8 cellular contexts compared by ENCODE assay signal in genomic region chr12:89709994-89710872, GRCh38. TPM values are rescaled to one million over a fixed set of nuclear protein-coding genes. Genes with fewer than 3 reads are reported as not detected.
DNase-seq lines count a peak whose midpoint lies in the region; FAIRE-seq and TF ChIP-seq lines count a peak whose summit lies in the region.

No MANE protein-coding gene starts in this region.

- no peaks in the 10 kb centered on the region for H3K27me3 Mint-ChIP-seq in activated T-cell treated with anti-CD3 and anti-CD28 coated beads, Interleukin-2, amount 50 U/mL, for 24 hours

- peak overlapping the region; percentile 67 for H3K4me2 ChIP-seq in neuronal stem cell (ENCODE audit: insufficient read depth, low read length, poor library complexity, severe bottlenecking)

- H3K27ac Mint-ChIP-seq in activated T-cell treated with anti-CD3 and anti-CD28 coated beads, Interleukin-2, amount 50 U/mL, for 24 hours: peak overlapping the region; percentile 88

- H3K18ac ChIP-seq in neuronal stem cell (ENCODE audit: low read length): peak overlapping the region; percentile 98

- peaks cover 6% of the 10 kb centered on the region for H3K36me3 Mint-ChIP-seq in activated T-cell treated with anti-CD3 and anti-CD28 coated beads, Interleukin-2, amount 50 U/mL, for 24 hours (ENCODE audit: low read depth)

- H3K14ac ChIP-seq in neuronal stem cell (ENCODE audit: low read length): no peak overlapping the region

- H3K9ac ChIP-seq in HUES6 (ENCODE audit: low read length): peak overlapping the region; percentile 84
- H3K9ac ChIP-seq in neuronal stem cell (ENCODE audit: low read depth, low read length, poor library complexity): peak overlapping the region; percentile 96

- no peak overlapping the region for H3K4ac ChIP-seq in neuronal stem cell (ENCODE audit: low read length)

- no peak overlapping the region for H2BK12ac ChIP-seq in neuronal stem cell (ENCODE audit: low read length)

- no CpG with 5 or more reads among the region's 45 CpGs for WGBS in neuronal stem cell (ENCODE audit: extremely low coverage in 2 of 2, insufficient read length in 2 of 2, insufficient replicate concordance in 1 of 2), 2 donors

- TF ChIP-seq CTCF in foreskin fibroblast (IDR thresholded peaks at IDR 0.05; ENCODE audit: low read depth, low read length): no peak

- peak overlapping the region; percentile 83 for H3K4me3 Mint-ChIP-seq in activated T-cell treated with anti-CD3 and anti-CD28 coated beads, Interleukin-2, amount 50 U/mL, for 24 hours

- peak overlapping the region; percentile 56 for H2AK5ac ChIP-seq in neuronal stem cell (ENCODE audit: low read depth, low read length)

- H3K9me3 Mint-ChIP-seq in activated T-cell treated with anti-CD3 and anti-CD28 coated beads, Interleukin-2, amount 50 U/mL, for 24 hours: peaks cover 10% of the 10 kb centered on the region

- H3K79me1 ChIP-seq in neuronal stem cell (ENCODE audit: low read depth, low read length): peaks cover 5% of the 10 kb centered on the region

- peak overlapping the region; percentile 92 for H3K23ac ChIP-seq in neuronal stem cell (ENCODE audit: low read depth, low read length, poor library complexity)

- peaks cover 33% of the 10 kb centered on the region for H3K4me1 Mint-ChIP-seq in activated T-cell treated with anti-CD3 and anti-CD28 coated beads, Interleukin-2, amount 50 U/mL, for 24 hours (ENCODE audit: low read depth)

- H2BK120ac ChIP-seq in neuronal stem cell (ENCODE audit: low read depth, low read length): peak overlapping the region; percentile 64

- FAIRE-seq in urothelium cell line (lab: Jason Lieb, UNC): no peak

- peak overlapping the region; percentile 49 for H2BK15ac ChIP-seq in neuronal stem cell (ENCODE audit: low read length)

- H3K27me3 ChIP-seq in HUES6 (ENCODE audit: control insufficient read depth, insufficient read depth, low read length) (peaks cover 42% of the 10 kb centered on the region), neuronal stem cell (ENCODE audit: control insufficient read depth in 3 of 3, insufficient read depth in 3 of 3, low read depth in 1 of 3, low read length in 3 of 3) (no peaks in the 10 kb centered on the region)

- no peak overlapping the region for H4K91ac ChIP-seq in neuronal stem cell (ENCODE audit: low read depth, low read length, poor library complexity)

- no peaks in the 10 kb centered on the region for H3K36me3 ChIP-seq in HUES6 (ENCODE audit: control insufficient read depth, insufficient read depth, low read length)
- no peaks in the 10 kb centered on the region for H3K36me3 ChIP-seq in neuronal stem cell (replicated peaks in 1 of 2; ENCODE audit: control insufficient read depth in 2 of 2, insufficient read depth in 2 of 2, low read length in 2 of 2)

- H3K9me3 ChIP-seq in HUES6 (ENCODE audit: control insufficient read depth, insufficient read depth, low read depth, low read length) (peaks cover 14% of the 10 kb centered on the region), neuronal stem cell (replicated peaks in 1 of 2; ENCODE audit: control insufficient read depth in 2 of 2, insufficient read depth in 1 of 2, low read depth in 1 of 2, low read length in 2 of 2) (peaks cover 3 to 7% of the 10 kb centered on the region in 2 donors)

- H3K4me1 ChIP-seq in HUES6 (ENCODE audit: control insufficient read depth, insufficient read depth, low read length) (peaks cover 6% of the 10 kb centered on the region; the same call in 1 of the 2 replicates), neuronal stem cell (ENCODE audit: control insufficient read depth in 2 of 2, insufficient read depth in 1 of 2, low read depth in 1 of 2, low read length in 2 of 2) (peaks cover 2 to 8% of the 10 kb centered on the region in 2 donors)

- H4K8ac ChIP-seq in neuronal stem cell (ENCODE audit: low read depth, low read length): no peak overlapping the region

- H3K27ac ChIP-seq in HUES6 (ENCODE audit: low read depth, low read length) (peak overlapping the region; percentile 74; the same call in 1 of the 2 replicates), neuronal stem cell (replicated peaks; ENCODE audit: low read length) (peak overlapping the region; percentile 84)

- peak overlapping the region; percentile 99 for H2AFZ ChIP-seq in neuronal stem cell (ENCODE audit: low read length)

- H3K4me3 ChIP-seq in HUES6 (ENCODE audit: low read depth, low read length) (peak overlapping the region; percentile 83), foreskin fibroblast (ENCODE audit: low read depth in 1 of 2, low read length in 2 of 2) (peak overlapping the region; percentile 77 to 97), neuronal stem cell (ENCODE audit: low read length in 2 of 2) (peak overlapping the region; percentile 75 to 98)

- H2BK5ac ChIP-seq in neuronal stem cell (ENCODE audit: low read length): peak overlapping the region; percentile 91

- DNase-seq in activated CD8-positive, alpha-beta memory T cell treated with anti-CD3 and anti-CD28 coated beads, Interleukin-2, amount 50 U/mL, for 24 hours (ENCODE audit: extremely low read depth): peak; percentile 6
- DNase-seq in activated CD8-positive, alpha-beta memory T cell treated with anti-CD3 and anti-CD28 coated beads, Interleukin-2, amount 50 U/mL, for 4 hours: no peak
- DNase-seq in activated T-cell treated with anti-CD3 and anti-CD28 coated beads, Interleukin-2, amount 50 U/mL, for 24 hours: no peak
- peak in 1 of 2 donors; percentile 76 for DNase-seq in foreskin fibroblast
- no peak for DNase-seq in neuronal stem cell (ENCODE audit: low spot score)
- peak; percentile 17 for DNase-seq in urothelium cell line (ENCODE audit: low spot score)
- no peak for DNase-seq in NCI-H187 treated with DMSO at 0.1 percent for 48 hours (lab: John Stamatoyannopoulos, UW)

RNA-seq across cellular contexts. Expression of gene ATP2B1, which starts 1.6 kb away (rescaled TPM):
- polyA plus RNA-seq in neuronal stem cell (2013, experiment 1 of 2): 35.7 TPM
- 39.7 TPM for polyA plus RNA-seq in neuronal stem cell (2013, experiment 2 of 2)

Comparison
In these comparisons a context has a peak if more than half of its experiments do, and no peak if none do; other contexts are left out.
1. DNase-seq: peak in activated CD8-positive, alpha-beta memory T cell treated with anti-CD3 and anti-CD28 coated beads, Interleukin-2, amount 50 U/mL, for 24 hours (single experiment) and urothelium cell line (single experiment); none in activated CD8-positive, alpha-beta memory T cell treated with anti-CD3 and anti-CD28 coated beads, Interleukin-2, amount 50 U/mL, for 4 hours (single experiment), activated T-cell treated with anti-CD3 and anti-CD28 coated beads, Interleukin-2, amount 50 U/mL, for 24 hours (single experiment), neuronal stem cell (single experiment) and NCI-H187 treated with DMSO at 0.1 percent for 48 hours (single experiment).
2. Peak in every context shown above with its lines, with median percentiles within 50 percentile points of each other: H3K4me3 ChIP-seq.